ENCODE assay signal across 21 cellular contexts in genomic region chr6:3058957-3059356, GRCh38. TPM values are rescaled to one million over a fixed set of nuclear protein-coding genes. Genes with fewer than 3 reads are reported as not detected.
DNase-seq lines count a peak whose midpoint lies in the region; ATAC-seq, FAIRE-seq and TF ChIP-seq lines count a peak whose summit lies in the region.
"Had no signal": no experiment of that assay in that cellular context is flagged by ENCODE, and none has a peak within 500 bp of the region (broad histone marks: within the 10 kb centered on the region; RNA-seq: fewer than 3 reads in every experiment).

No MANE protein-coding gene starts in this region.

- in situ Hi-C loops in HepG2 (cut with HindIII; ENCODE audit: extremely low pct_ligation_motif_present, low pct_unique_long_range_greater_than_20kb): no loop called here

- no peaks in the 10 kb centered on the region for H3K9me3 Mint-ChIP-seq in activated CD4-positive, alpha-beta T cell treated with anti-CD3 and anti-CD28 coated beads, Interleukin-2, amount 10 ng/mL, durations not matched to agents 24 days and 14 days
- no peaks in the 10 kb centered on the region for H3K9me3 Mint-ChIP-seq in dendritic cell treated with granulocyte-macrophage colony-stimulating factor and Interleukin-4, amounts not matched to agents 40 ng/mL and 50 ng/mL, for 4 days
- H3K9me3 Mint-ChIP-seq: CD4-positive, alpha-beta memory T cell; GM23338 had no signal

- DNase-seq in activated CD4-positive, alpha-beta T cell treated with anti-CD3 and anti-CD28 coated beads, Interleukin-2, amount 10 ng/mL, durations not matched to agents 24 days and 14 days: no peak
- DNase-seq in activated CD4-positive, alpha-beta T cell treated with anti-CD3 and anti-CD28 coated beads for 4 hours: no peak
- DNase-seq in HepG2 (ENCODE audit: low spot score) (no peak), right lobe of liver (no peak), OCI-M1 (lab: John Stamatoyannopoulos, UW) (peak; percentile 55), aorta (no peak), medulla oblongata (ENCODE audit: extremely low spot score) (no peak)
- DNase-seq: BE2C; Calu3; CD4-positive, alpha-beta memory T cell; EL; NCI-H1417; NCI-H187; NCI-H2107; NCI-H510A; NCI-H748 treated with DMSO at 0.1 percent for 48 hours; SHP77 had no signal

- no peak for TF ChIP-seq POLR2A in HepG2 (IDR thresholded peaks at IDR 0.05; ENCODE audit: insufficient read depth in 1 of 2, low read depth in 2 of 2, low read length in 2 of 2)
- TF ChIP-seq POLR2A in right lobe of liver (IDR thresholded peaks at IDR 0.05): no peak

- H3K27me3 Mint-ChIP-seq in activated CD4-positive, alpha-beta T cell treated with anti-CD3 and anti-CD28 coated beads, Interleukin-2, amount 10 ng/mL, durations not matched to agents 24 days and 14 days: peaks cover 8% of the 10 kb centered on the region
- H3K27me3 Mint-ChIP-seq in dendritic cell treated with granulocyte-macrophage colony-stimulating factor and Interleukin-4, amounts not matched to agents 40 ng/mL and 50 ng/mL, for 4 days: no peaks in the 10 kb centered on the region
- H3K27me3 Mint-ChIP-seq: CD4-positive, alpha-beta memory T cell had no signal

- H3K36me3 ChIP-seq in HepG2 (replicated peaks in 1 of 2; ENCODE audit: control insufficient read depth in 1 of 2, insufficient read depth in 2 of 2, low read length in 2 of 2) (no peaks in the 10 kb centered on the region), right lobe of liver (no peaks in the 10 kb centered on the region), aorta (ENCODE audit: control insufficient read depth in 1 of 2, insufficient read depth in 2 of 2, low read length in 1 of 2) (no peaks in the 10 kb centered on the region)
- H3K36me3 ChIP-seq: BE2C had no signal

- ATAC-seq in HepG2 (no peak), right lobe of liver (no peak), aorta (ENCODE audit: low FRiP score) (no peak)
- ATAC-seq: GM12878, GM23338, HCT116 had no signal

- H3K4me1 ChIP-seq in HepG2 (ENCODE audit: insufficient read depth, low read length) (peaks cover 34% of the 10 kb centered on the region), right lobe of liver (peaks cover 0 to 3% (median 0%) of the 10 kb centered on the region in 4 donors), aorta (ENCODE audit: control insufficient read depth in 1 of 2, insufficient read depth in 2 of 2, low read length in 2 of 2) (no peaks in the 10 kb centered on the region)
- H3K4me1 ChIP-seq: BE2C had no signal

- TF ChIP-seq EP300 in HepG2 (IDR thresholded peaks at IDR 0.05; ENCODE audit: low read depth in 2 of 2, low read length in 2 of 2) (no peak), HepG2 (CRISPR knock-in tag; IDR thresholded peaks at IDR 0.05; ENCODE audit: borderline replicate concordance) (no peak)

- H3K27ac ChIP-seq in HepG2 (ENCODE audit: extremely low read length, insufficient read depth, low read length): no peak overlapping the region
- H3K27ac ChIP-seq in right lobe of liver: no peak overlapping the region
- no peak overlapping the region for H3K27ac ChIP-seq in aorta (ENCODE audit: low read depth in 1 of 2, low read length in 2 of 2)

- no TSS peak for BruUV-seq in HepG2 (replicated peaks; lab: Mats Ljungman, UMichigan)

- H3K4me3 ChIP-seq in HepG2 (replicated peaks in 1 of 3; ENCODE audit: insufficient read depth in 1 of 3, low read depth in 2 of 3, low read length in 3 of 3) (no peak overlapping the region), right lobe of liver (no peak overlapping the region), aorta (ENCODE audit: low read length in 2 of 2) (no peak overlapping the region)
- H3K4me3 ChIP-seq: GM12878, GM23338 had no signal

- H2AFZ ChIP-seq in HepG2 (ENCODE audit: low read length): no peak overlapping the region
- H2AFZ ChIP-seq: GM23338 had no signal

- H3K4me2 ChIP-seq in HepG2 (ENCODE audit: low read depth, low read length): no peak overlapping the region
- H3K4me2 ChIP-seq: GM23338 had no signal

- H3K9ac ChIP-seq in HepG2 (ENCODE audit: insufficient read depth, low read depth, low read length): no peak overlapping the region

- peak overlapping the region; percentile 38 for H3K27ac Mint-ChIP-seq in activated CD4-positive, alpha-beta T cell treated with anti-CD3 and anti-CD28 coated beads, Interleukin-2, amount 10 ng/mL, durations not matched to agents 24 days and 14 days
- peak overlapping the region; percentile 43 for H3K27ac Mint-ChIP-seq in dendritic cell treated with granulocyte-macrophage colony-stimulating factor and Interleukin-4, amounts not matched to agents 40 ng/mL and 50 ng/mL, for 4 days
- H3K27ac Mint-ChIP-seq: GM23338 had no signal

- intact Hi-C loops in activated CD4-positive, alpha-beta T cell treated with anti-CD3 and anti-CD28 coated beads, Interleukin-2, amount 10 ng/mL, durations not matched to agents 24 days and 14 days (cut with micrococcal nuclease): no loop called here
- intact Hi-C loops in HepG2 (cut with micrococcal nuclease; ENCODE audit: unreplicated experiment): loop anchor here (5.0 to 10.0 kb wide), 3 partner anchors 107 to 1464 kb away; no protein-coding TSS in a partner anchor
- intact Hi-C loops in right lobe of liver (cut with DNase I): loop anchor here in 1 of 2 donors (5.0 kb wide), 1 partner anchor 62 kb away; the partner anchor contains the start of gene NQO2
- intact Hi-C loops in dendritic cell treated with granulocyte-macrophage colony-stimulating factor and Interleukin-4, amounts not matched to agents 40 ng/mL and 50 ng/mL, for 4 days (cut with micrococcal nuclease): no loop called here
- intact Hi-C loops in aorta (cut with DNase I): no loop called here

- POLR2A ChIA-PET in HepG2 (lab: Yijun Ruan, JAX): interaction anchor here (1.3 to 1.4 kb wide), 3 partner anchors 9 to 69 kb away, joined by 3 to 6 read pairs (median 5); partner anchors contain the start of genes BPHL and RIPK1

- no peaks in the 10 kb centered on the region for H3K36me3 Mint-ChIP-seq in activated CD4-positive, alpha-beta T cell treated with anti-CD3 and anti-CD28 coated beads, Interleukin-2, amount 10 ng/mL, durations not matched to agents 24 days and 14 days (ENCODE audit: low read depth)
- H3K36me3 Mint-ChIP-seq in dendritic cell treated with granulocyte-macrophage colony-stimulating factor and Interleukin-4, amounts not matched to agents 40 ng/mL and 50 ng/mL, for 4 days (ENCODE audit: low read depth): peaks cover 2% of the 10 kb centered on the region
- H3K36me3 Mint-ChIP-seq: CD4-positive, alpha-beta memory T cell had no signal

- H4K20me1 ChIP-seq in HepG2 (ENCODE audit: insufficient read depth, low read length): no peaks in the 10 kb centered on the region

- H3K27me3 ChIP-seq in HepG2 (ENCODE audit: control insufficient read depth in 1 of 2, insufficient read depth in 2 of 2, low read length in 2 of 2) (peaks cover 0 to 12% of the 10 kb centered on the region in 2 experiments; a peak in 3 of 5 replicates), right lobe of liver (no peaks in the 10 kb centered on the region), aorta (ENCODE audit: control insufficient read depth in 1 of 2, insufficient read depth in 2 of 2, low read length in 1 of 2) (no peaks in the 10 kb centered on the region)

- peak overlapping the region; percentile 6 for H3K4me3 Mint-ChIP-seq in activated CD4-positive, alpha-beta T cell treated with anti-CD3 and anti-CD28 coated beads, Interleukin-2, amount 10 ng/mL, durations not matched to agents 24 days and 14 days
- H3K4me3 Mint-ChIP-seq in dendritic cell treated with granulocyte-macrophage colony-stimulating factor and Interleukin-4, amounts not matched to agents 40 ng/mL and 50 ng/mL, for 4 days: no peak overlapping the region
- H3K4me3 Mint-ChIP-seq: GM23338 had no signal

- TF ChIP-seq CTCF in HepG2 (CRISPR knock-in tag; IDR thresholded peaks at IDR 0.05) (no peak), right lobe of liver (IDR thresholded peaks at IDR 0.05) (no peak)

- H3K4me1 Mint-ChIP-seq in activated CD4-positive, alpha-beta T cell treated with anti-CD3 and anti-CD28 coated beads, Interleukin-2, amount 10 ng/mL, durations not matched to agents 24 days and 14 days: peaks cover 27% of the 10 kb centered on the region
- peaks cover 22% of the 10 kb centered on the region for H3K4me1 Mint-ChIP-seq in dendritic cell treated with granulocyte-macrophage colony-stimulating factor and Interleukin-4, amounts not matched to agents 40 ng/mL and 50 ng/mL, for 4 days (ENCODE audit: low read depth)

- CTCF ChIA-PET in HepG2 (lab: Yijun Ruan, JAX; ENCODE audit: low intra/inter-chr PET ratio, low total read pairs): no interaction called here

- no peak for FAIRE-seq in HepG2 (lab: Jason Lieb, UNC)
- FAIRE-seq: GM12878 had no signal

- H3K9me3 ChIP-seq in HepG2 (ENCODE audit: low read length): no peaks in the 10 kb centered on the region
- no peaks in the 10 kb centered on the region for H3K9me3 ChIP-seq in right lobe of liver
- no peaks in the 10 kb centered on the region for H3K9me3 ChIP-seq in aorta (ENCODE audit: control insufficient read depth, low read length)
- H3K9me3 ChIP-seq: BE2C had no signal

- 13% methylated on average over 2 of the region's 2 CpGs for WGBS in HepG2 (ENCODE audit: low lambda C conversion rate)
- 47% methylated on average over 2 of the region's 2 CpGs for WGBS in right lobe of liver (ENCODE audit: insufficient coverage, low coverage, low lambda C conversion rate, missing lambda C conversion rate)
- 58 to 72% methylated on average over 2 of the region's 2 CpGs for WGBS in aorta, 2 donors

- TF ChIP-seq RAD21 in HepG2 (CRISPR knock-in tag; IDR thresholded peaks at IDR 0.05): no peak

- H3K79me2 ChIP-seq in HepG2 (ENCODE audit: insufficient read depth, low read length): no peaks in the 10 kb centered on the region

RNA-seq across cellular contexts. Expression of gene RIPK1, which starts 9.3 kb away (rescaled TPM):
- 17.0 and 17.9 TPM in 2 replicates for total RNA-seq in activated CD4-positive, alpha-beta T cell treated with anti-CD3 and anti-CD28 coated beads, Interleukin-2, amount 10 ng/mL, durations not matched to agents 24 days and 14 days
- total RNA-seq in HepG2 (2016; rRNA removed; fragmentation: Illumina TruSeq; extraction: Trizol) (10.3 and 15.0 TPM in 2 replicates), right lobe of liver (10 to 100 TPM; 13.9 to 17.6 (median 16.6) TPM), aorta (10 to 100 TPM; 23.1 to 27.3 TPM)
- total RNA-seq in HepG2 (2016; cell fraction: cytosol; rRNA removed; fragmentation: Illumina TruSeq; extraction: Trizol; ENCODE audit: low read depth): 4.5 and 4.9 TPM in 2 replicates
- 10.6 and 13.6 TPM in 2 replicates for total RNA-seq in HepG2 (2016; cell fraction: insoluble cytoplasmic fraction; rRNA removed; fragmentation: Illumina TruSeq; extraction: Trizol)
- total RNA-seq in HepG2 (2016; cell fraction: membrane; rRNA removed; fragmentation: Illumina TruSeq; extraction: Trizol): 5.4 and 6.4 TPM in 2 replicates
- 7.4 and 9.7 TPM in 2 replicates for total RNA-seq in HepG2 (2016; cell fraction: nucleus; rRNA removed; fragmentation: Illumina TruSeq; extraction: Trizol)
- polyA plus RNA-seq in HepG2 (2011; rRNA removed) (9.0 and 10.7 TPM in 2 replicates), aorta (10 to 100 TPM in 1 of 2 donors, 1 to 10 TPM in 1; 9.9 to 21.8 TPM)
- polyA plus RNA-seq in HepG2 (2011; cell fraction: cytosol; rRNA removed): 6.2 and 9.2 TPM in 2 replicates
- 9.5 and 13.1 TPM in 2 replicates for polyA plus RNA-seq in HepG2 (2011; cell fraction: nucleus; rRNA removed)
- 7.6 and 10.8 TPM in 2 replicates for polyA plus RNA-seq in HepG2 (2012)
- 0.89 and 0.95 TPM in 2 replicates for polyA plus RNA-seq in HepG2 (2016; cell fraction: cytosol; fragmentation: Illumina TruSeq; extraction: Trizol; ENCODE audit: low read depth)
- polyA plus RNA-seq in HepG2 (2016; cell fraction: insoluble cytoplasmic fraction; fragmentation: Illumina TruSeq; extraction: Trizol; ENCODE audit: low read depth): 11.8 and 12.1 TPM in 2 replicates
- 2.3 and 2.7 TPM in 2 replicates for polyA plus RNA-seq in HepG2 (2016; cell fraction: membrane; fragmentation: Illumina TruSeq; extraction: Trizol; ENCODE audit: low read depth)
- 19.4 and 21.2 TPM in 2 replicates for polyA plus RNA-seq in HepG2 (2016; cell fraction: nucleus; fragmentation: Illumina TruSeq; extraction: Trizol; ENCODE audit: insufficient read depth, low read depth)
- 5.4 and 9.3 TPM in 2 replicates for polyA minus RNA-seq in HepG2 (2011; rRNA and poly(A)+ RNA removed; ENCODE audit: low replicate concordance)
- 5.8 and 8.9 TPM in 2 replicates for polyA minus RNA-seq in HepG2 (2011; cell fraction: cytosol; rRNA and poly(A)+ RNA removed)
- 8.9 and 13.7 TPM in 2 replicates for polyA minus RNA-seq in HepG2 (2011; cell fraction: nucleus; rRNA and poly(A)+ RNA removed)

RNA-seq across cellular contexts. Expression of gene NQO2, which starts 59.3 kb away (rescaled TPM):
- total RNA-seq in activated CD4-positive, alpha-beta T cell treated with anti-CD3 and anti-CD28 coated beads, Interleukin-2, amount 10 ng/mL, durations not matched to agents 24 days and 14 days: 29.1 and 34.0 TPM in 2 replicates
- total RNA-seq in HepG2 (2016; rRNA removed; fragmentation: Illumina TruSeq; extraction: Trizol): 56.5 and 63.0 TPM in 2 replicates
- total RNA-seq in HepG2 (2016; cell fraction: cytosol; rRNA removed; fragmentation: Illumina TruSeq; extraction: Trizol; ENCODE audit: low read depth): 44.8 and 70.6 TPM in 2 replicates
- total RNA-seq in HepG2 (2016; cell fraction: insoluble cytoplasmic fraction; rRNA removed; fragmentation: Illumina TruSeq; extraction: Trizol): 56.8 and 60.6 TPM in 2 replicates
- 53.4 and 80.8 TPM in 2 replicates for total RNA-seq in HepG2 (2016; cell fraction: membrane; rRNA removed; fragmentation: Illumina TruSeq; extraction: Trizol)
- 34.2 and 36.9 TPM in 2 replicates for total RNA-seq in HepG2 (2016; cell fraction: nucleus; rRNA removed; fragmentation: Illumina TruSeq; extraction: Trizol)
- polyA plus RNA-seq in HepG2 (2011; rRNA removed): 27.4 and 32.2 TPM in 2 replicates
- 29.5 and 31.9 TPM in 2 replicates for polyA plus RNA-seq in HepG2 (2011; cell fraction: cytosol; rRNA removed)
- polyA plus RNA-seq in HepG2 (2011; cell fraction: nucleus; rRNA removed): 30.7 and 34.4 TPM in 2 replicates
- 15.7 and 17.8 TPM in 2 replicates for polyA plus RNA-seq in HepG2 (2012)
- polyA plus RNA-seq in HepG2 (2016; cell fraction: cytosol; fragmentation: Illumina TruSeq; extraction: Trizol; ENCODE audit: low read depth): 48.7 and 84.9 TPM in 2 replicates
- 61.8 and 64.6 TPM in 2 replicates for polyA plus RNA-seq in HepG2 (2016; cell fraction: insoluble cytoplasmic fraction; fragmentation: Illumina TruSeq; extraction: Trizol; ENCODE audit: low read depth)
- 49.3 and 82.9 TPM in 2 replicates for polyA plus RNA-seq in HepG2 (2016; cell fraction: membrane; fragmentation: Illumina TruSeq; extraction: Trizol; ENCODE audit: low read depth)
- polyA plus RNA-seq in HepG2 (2016; cell fraction: nucleus; fragmentation: Illumina TruSeq; extraction: Trizol; ENCODE audit: insufficient read depth, low read depth): 65.1 and 69.0 TPM in 2 replicates
- polyA minus RNA-seq in HepG2 (2011; rRNA and poly(A)+ RNA removed; ENCODE audit: low replicate concordance): 15.8 and 89.9 TPM in 2 replicates
- 9.1 and 15.4 TPM in 2 replicates for polyA minus RNA-seq in HepG2 (2011; cell fraction: cytosol; rRNA and poly(A)+ RNA removed)
- polyA minus RNA-seq in HepG2 (2011; cell fraction: nucleus; rRNA and poly(A)+ RNA removed): 17.7 and 19.6 TPM in 2 replicates
- total RNA-seq in right lobe of liver: 10 to 100 TPM; 44.5 to 74.2 (median 67.3) TPM
- total RNA-seq in aorta: 10 to 100 TPM; 23.2 to 40.3 TPM
- 10 to 100 TPM; 58.6 to 58.9 TPM for polyA plus RNA-seq in aorta

RNA-seq across cellular contexts. Expression of gene BPHL, which starts 59.6 kb away (rescaled TPM):
- 6.8 and 7.7 TPM in 2 replicates for total RNA-seq in activated CD4-positive, alpha-beta T cell treated with anti-CD3 and anti-CD28 coated beads, Interleukin-2, amount 10 ng/mL, durations not matched to agents 24 days and 14 days
- total RNA-seq in HepG2 (2016; rRNA removed; fragmentation: Illumina TruSeq; extraction: Trizol): 39.5 and 48.6 TPM in 2 replicates
- 13.0 and 14.5 TPM in 2 replicates for total RNA-seq in HepG2 (2016; cell fraction: cytosol; rRNA removed; fragmentation: Illumina TruSeq; extraction: Trizol; ENCODE audit: low read depth)
- 42.3 and 49.9 TPM in 2 replicates for total RNA-seq in HepG2 (2016; cell fraction: insoluble cytoplasmic fraction; rRNA removed; fragmentation: Illumina TruSeq; extraction: Trizol)
- total RNA-seq in HepG2 (2016; cell fraction: membrane; rRNA removed; fragmentation: Illumina TruSeq; extraction: Trizol): 29.2 and 32.0 TPM in 2 replicates
- 25.4 and 25.5 TPM in 2 replicates for total RNA-seq in HepG2 (2016; cell fraction: nucleus; rRNA removed; fragmentation: Illumina TruSeq; extraction: Trizol)
- polyA plus RNA-seq in HepG2 (2011; rRNA removed): 35.6 and 37.8 TPM in 2 replicates
- polyA plus RNA-seq in HepG2 (2011; cell fraction: cytosol; rRNA removed): 25.0 and 32.1 TPM in 2 replicates
- 31.4 and 44.9 TPM in 2 replicates for polyA plus RNA-seq in HepG2 (2011; cell fraction: nucleus; rRNA removed)
- polyA plus RNA-seq in HepG2 (2012): 33.2 and 56.4 TPM in 2 replicates
- 12.2 and 18.6 TPM in 2 replicates for polyA plus RNA-seq in HepG2 (2016; cell fraction: cytosol; fragmentation: Illumina TruSeq; extraction: Trizol; ENCODE audit: low read depth)
- 57.7 and 60.4 TPM in 2 replicates for polyA plus RNA-seq in HepG2 (2016; cell fraction: insoluble cytoplasmic fraction; fragmentation: Illumina TruSeq; extraction: Trizol; ENCODE audit: low read depth)
- 24.1 and 29.1 TPM in 2 replicates for polyA plus RNA-seq in HepG2 (2016; cell fraction: membrane; fragmentation: Illumina TruSeq; extraction: Trizol; ENCODE audit: low read depth)
- 40.4 and 41.8 TPM in 2 replicates for polyA plus RNA-seq in HepG2 (2016; cell fraction: nucleus; fragmentation: Illumina TruSeq; extraction: Trizol; ENCODE audit: insufficient read depth, low read depth)
- polyA minus RNA-seq in HepG2 (2011; rRNA and poly(A)+ RNA removed; ENCODE audit: low replicate concordance): 7.2 and 21.2 TPM in 2 replicates
- 12.7 and 16.3 TPM in 2 replicates for polyA minus RNA-seq in HepG2 (2011; cell fraction: cytosol; rRNA and poly(A)+ RNA removed)
- polyA minus RNA-seq in HepG2 (2011; cell fraction: nucleus; rRNA and poly(A)+ RNA removed): 34.6 and 42.1 TPM in 2 replicates
- total RNA-seq in right lobe of liver: 100 to 1,000 TPM in 2 of 6 experiments, 10 to 100 TPM in 4; 30.4 to 142 (median 68.6) TPM
- total RNA-seq in aorta: 10 to 100 TPM in 1 of 2 donors, 1 to 10 TPM in 1; 6.4 to 14.6 TPM
- 10 to 100 TPM; 16.2 to 18.7 TPM for polyA plus RNA-seq in aorta
